18 cellular contexts compared by ENCODE assay signal in the genomic region with DNA sequence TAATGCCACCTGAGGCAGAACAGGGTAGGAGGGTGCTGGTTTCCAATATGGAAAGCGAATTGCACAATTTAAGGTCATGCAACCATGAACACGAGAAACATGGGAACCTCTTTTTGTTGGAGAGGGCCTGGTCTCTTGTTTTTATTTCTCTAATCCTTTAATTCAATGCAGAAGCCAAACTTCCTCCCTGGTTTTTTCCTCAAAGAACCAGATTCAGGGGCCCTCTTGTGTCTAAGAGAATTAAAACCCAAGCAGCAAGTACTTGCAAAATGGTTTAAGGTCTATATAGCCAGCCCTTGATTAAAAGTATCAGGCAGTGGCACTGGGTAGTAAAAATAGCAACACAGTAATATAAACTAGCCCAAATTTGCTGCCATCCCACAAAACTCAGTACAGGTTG. TPM values are rescaled to one million over a fixed set of nuclear protein-coding genes. Genes with fewer than 3 reads are reported as not detected.
DNase-seq lines count a peak whose midpoint lies in the region; ATAC-seq and TF ChIP-seq lines count a peak whose summit lies in the region.
"Had no signal": no experiment of that assay in that cellular context is flagged by ENCODE, and none has a peak within 500 bp of the region (broad histone marks: within the 10 kb centered on the region; RNA-seq: fewer than 3 reads in every experiment).

No MANE protein-coding gene starts in this region.

- H4K20me1 ChIP-seq in BLaER1 treated with 17β-estradiol and CSF1 and Interleukin-3, amounts not matched to agents 10 nM and 100 nM: no peaks in the 10 kb centered on the region

- CTCF ChIA-PET in MCF 10A (lab: Yijun Ruan, JAX): no interaction called here

- H3K9me3 Mint-ChIP-seq in MCF 10A (ENCODE audit: unreplicated experiment): no peaks in the 10 kb centered on the region
- H3K9me3 Mint-ChIP-seq: activated naive CD8-positive, alpha-beta T cell treated with anti-CD3 and anti-CD28 coated beads, Interleukin-2, amount 10 ng/mL, durations not matched to agents 7 days and 5 days; activated T-cell treated with anti-CD3 and anti-CD28 coated beads, Interleukin-2, amount 50 U/mL, for 4 hours; CD4-positive, alpha-beta T cell had no signal

- no peak for TF ChIP-seq POLR2A in adrenal gland (IDR thresholded peaks at IDR 0.05)

- no peak for ATAC-seq in HG02642 (IDR thresholded peaks at IDR 0.05; ENCODE audit: poor library complexity, unreplicated experiment)

- intact Hi-C loops in adrenal gland (cut with DNase I): no loop called here
- intact Hi-C loops in MCF 10A (cut with micrococcal nuclease): no loop called here

- H3K36me3 ChIP-seq in BLaER1 treated with 17β-estradiol and CSF1 and Interleukin-3, amounts not matched to agents 10 nM and 100 nM: no peaks in the 10 kb centered on the region
- H3K36me3 ChIP-seq in adrenal gland (replicated peaks in 1 of 2): no peaks in the 10 kb centered on the region

- H3K9me3 ChIP-seq in BLaER1 treated with 17β-estradiol and CSF1 and Interleukin-3, amounts not matched to agents 10 nM and 100 nM (replicated peaks in 1 of 11): 0 out of 22 replicates have a peak, but pooled peaks cover 0 to 3% (median 0%) of the 10 kb centered on the region in 11 experiments
- no peaks in the 10 kb centered on the region for H3K9me3 ChIP-seq in adrenal gland (replicated peaks in 1 of 3)
- H3K9me3 ChIP-seq: tibial artery had no signal

- peak in 1 of 6 experiments; percentile 5 for TF ChIP-seq CTCF in adrenal gland (IDR thresholded peaks at IDR 0.05)
- no peak for TF ChIP-seq CTCF in MCF 10A (IDR thresholded peaks at IDR 0.05; ENCODE audit: unreplicated experiment)

- H3K4me1 ChIP-seq in BLaER1 treated with 17β-estradiol and CSF1 and Interleukin-3, amounts not matched to agents 10 nM and 100 nM: peaks cover 12 to 38% (median 19%) of the 10 kb centered on the region in 10 experiments; a peak in 19 of 20 replicates
- peaks cover 0 to 24% of the 10 kb centered on the region in 2 donors for H3K4me1 ChIP-seq in adrenal gland (replicated peaks in 1 of 2)
- H3K4me1 ChIP-seq: tibial artery had no signal

- WGBS in adrenal gland, 4 donors: 46 to 75% (median 70%) methylated on average over 2 of the region's 2 CpGs

- H3K27me3 ChIP-seq in BLaER1 treated with 17β-estradiol and CSF1 and Interleukin-3, amounts not matched to agents 10 nM and 100 nM: peaks cover 0 to 12% (median 0%) of the 10 kb centered on the region in 11 experiments; a peak in 3 of 22 replicates
- no peaks in the 10 kb centered on the region for H3K27me3 ChIP-seq in adrenal gland
- H3K27me3 ChIP-seq: tibial artery had no signal

- H3K27ac ChIP-seq in BLaER1 treated with 17β-estradiol and CSF1 and Interleukin-3, amounts not matched to agents 10 nM and 100 nM: peak overlapping the region in 3 of 11 experiments; percentile 65 to 81 (median 77); a peak in 5 of 22 replicates
- H3K27ac ChIP-seq in adrenal gland: peak overlapping the region in 3 of 5 donors; percentile 21 to 66 (median 31)
- H3K27ac ChIP-seq: skin epidermis, tibial artery had no signal

- no peak overlapping the region for H3K4me3 ChIP-seq in BLaER1 treated with 17β-estradiol and CSF1 and Interleukin-3, amounts not matched to agents 10 nM and 100 nM
- no peak overlapping the region for H3K4me3 ChIP-seq in adrenal gland
- H3K4me3 ChIP-seq: skin epidermis, tibial artery had no signal

- no peak overlapping the region for H3K9ac ChIP-seq in BLaER1 treated with 17β-estradiol and CSF1 and Interleukin-3, amounts not matched to agents 10 nM and 100 nM

- no TSS peak for BruUV-seq in MCF 10A (replicated peaks; lab: Mats Ljungman, UMichigan)

- no peak overlapping the region for H3K27ac Mint-ChIP-seq in MCF 10A (ENCODE audit: low read depth, unreplicated experiment)
- H3K27ac Mint-ChIP-seq: activated naive CD8-positive, alpha-beta T cell treated with anti-CD3 and anti-CD28 coated beads, Interleukin-2, amount 10 ng/mL, durations not matched to agents 7 days and 5 days; CD4-positive, alpha-beta T cell had no signal

- POLR2A ChIA-PET in MCF 10A (lab: Yijun Ruan, JAX): interaction anchor here (0.6 kb wide), 1 partner anchor 18 kb away, joined by 3 read pairs; no protein-coding TSS in a partner anchor

- H3K4me2 ChIP-seq in BLaER1 treated with 17β-estradiol and CSF1 and Interleukin-3, amounts not matched to agents 10 nM and 100 nM: peak overlapping the region; percentile 10 to 94 (median 59)

- DNase-seq in LHCN-M2 (ENCODE audit: low read depth) (peak; percentile 22), adrenal gland (no peak), iris pigment epithelial cell (ENCODE audit: low read depth) (peak; percentile 32), MCF 10A (ENCODE audit: unreplicated experiment) (no peak), SKM-1 (lab: John Stamatoyannopoulos, UW; ENCODE audit: unreplicated experiment) (no peak)
- DNase-seq: activated CD4-positive, alpha-beta T cell treated with anti-CD3 and anti-CD28 coated beads, Interleukin-2, amount 50 U/mL, for 1 hour; activated naive CD8-positive, alpha-beta T cell treated with anti-CD3 and anti-CD28 coated beads, Interleukin-2, amount 10 ng/mL, durations not matched to agents 7 days and 5 days; activated T-cell treated with anti-CD3 and anti-CD28 coated beads, Interleukin-2, amount 50 U/mL, for 4 hours; caudate nucleus; CD4-positive, alpha-beta T cell; DMS79; NCI-H2171; occipital lobe; SHP77 treated with DMSO at 0.1 percent for 48 hours; tibial artery had no signal

- H3K4me3 Mint-ChIP-seq in MCF 10A (ENCODE audit: unreplicated experiment): no peak overlapping the region
- H3K4me3 Mint-ChIP-seq: activated naive CD8-positive, alpha-beta T cell treated with anti-CD3 and anti-CD28 coated beads, Interleukin-2, amount 10 ng/mL, durations not matched to agents 7 days and 5 days; activated T-cell treated with anti-CD3 and anti-CD28 coated beads, Interleukin-2, amount 50 U/mL, for 4 hours; CD4-positive, alpha-beta T cell had no signal

- no peaks in the 10 kb centered on the region for H3K27me3 Mint-ChIP-seq in MCF 10A (ENCODE audit: insufficient read depth, unreplicated experiment)

- no peaks in the 10 kb centered on the region for H3K4me1 Mint-ChIP-seq in MCF 10A (ENCODE audit: insufficient read depth, unreplicated experiment)

- H3K36me3 Mint-ChIP-seq in MCF 10A (ENCODE audit: insufficient read depth, unreplicated experiment): peaks cover 5% of the 10 kb centered on the region
- H3K36me3 Mint-ChIP-seq: activated naive CD8-positive, alpha-beta T cell treated with anti-CD3 and anti-CD28 coated beads, Interleukin-2, amount 10 ng/mL, durations not matched to agents 7 days and 5 days had no signal

RNA-seq across cellular contexts. Expression of gene GSTA4, which starts 19.5 kb away (rescaled TPM):
- 25.3 and 25.8 TPM in 2 replicates for total RNA-seq in LHCN-M2 (2014; rRNA removed)
- 17.1 TPM for polyA plus RNA-seq in LHCN-M2 (2012)
- total RNA-seq in adrenal gland: 100 to 1,000 TPM; 165 to 656 (median 343) TPM
- 1,000 to 10,000 TPM in 1 of 3 donors, 100 to 1,000 TPM in 2; 144 to 1,199 (median 302) TPM for polyA plus RNA-seq in adrenal gland
- 5.3 and 5.9 TPM in 2 replicates for total RNA-seq in MCF 10A (2022)

Comparison
In these comparisons a context has a peak if more than half of its experiments do, and no peak if none do; other contexts are left out.
1. DNase-seq: peak in LHCN-M2 (single experiment) and iris pigment epithelial cell (single experiment); none in adrenal gland (0 of 7), MCF 10A (single experiment) and SKM-1 (single experiment).